ENCODE assay signal across 8 cellular contexts in genomic region chr16:29594926-29595838, GRCh38.
DNase-seq lines count a peak whose midpoint lies in the region; ATAC-seq and TF ChIP-seq lines count a peak whose summit lies in the region.

No MANE protein-coding gene starts in this region.

- DNase-seq in D341Med (ENCODE audit: low spot score) (peak; percentile 72), HuH-7 (ENCODE audit: low spot score) (peak; percentile 58), OCI-M1 (lab: John Stamatoyannopoulos, UW) (peak; percentile 97), erythroblast (lab: John Stamatoyannopoulos, UW) (peak; percentile 94 to 97), mucosa of gallbladder (ENCODE audit: low spot score) (peak; percentile 91)
- peak; percentile 93 for DNase-seq in activated T-cell treated with anti-CD3 and anti-CD28 coated beads, Interleukin-2, amount 50 U/mL, for 1 hour
- peak; percentile 70 to 80 for DNase-seq in stimulated activated CD8-positive, alpha-beta memory T cell treated with anti-CD3 and anti-CD28 coated beads, Interleukin-4, amount 100 ng/mL, for 1 hour (ENCODE audit: low read depth in 2 of 2, low spot score in 1 of 2)

- ATAC-seq in GM21526 (IDR thresholded peaks at IDR 0.05; ENCODE audit: low FRiP score, unreplicated experiment) = peak; percentile 61

- peak; percentile 69 for TF ChIP-seq POLR2A in erythroblast (IDR thresholded peaks at IDR 0.05; ENCODE audit: low read length)

Comparison
In these comparisons a context has a peak if more than half of its experiments do, and no peak if none do; other contexts are left out.
1. Peak in every context shown above with its lines: DNase-seq and ATAC-seq.